5 cellular contexts compared by ENCODE assay signal in the genomic region with DNA sequence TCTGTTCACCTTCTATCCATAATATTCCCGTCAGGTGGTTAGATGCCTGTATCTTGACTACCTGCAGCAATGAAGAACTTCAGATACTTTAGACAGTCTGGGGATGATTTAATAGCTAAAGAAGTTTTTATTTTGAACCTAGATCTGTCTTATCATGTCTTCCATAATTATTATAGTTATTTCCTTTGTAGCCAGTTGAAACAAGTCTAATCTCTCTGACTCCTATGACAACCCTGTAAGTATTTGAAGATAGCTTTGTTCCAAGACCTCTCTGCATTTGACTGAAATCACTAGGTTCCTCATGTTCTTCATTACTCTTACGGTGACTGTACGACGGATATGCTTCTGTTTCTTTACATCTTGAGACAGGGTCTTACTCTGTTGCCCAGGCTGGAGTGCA.
"Had no signal": no experiment of that assay in that cellular context is flagged by ENCODE, and none has a peak within 500 bp of the region (broad histone marks: within the 10 kb centered on the region; RNA-seq: fewer than 3 reads in every experiment).

No MANE protein-coding gene starts in this region.

- ATAC-seq: GM23338, K562 had no signal

- H3K4me1 Mint-ChIP-seq: GM23338, H9 had no signal

- H2AFZ ChIP-seq: GM23338 had no signal

- H3K9me3 Mint-ChIP-seq: GM23338, H9 had no signal

- H3K27ac Mint-ChIP-seq: GM23338 had no signal

- H3K4me3 ChIP-seq: GM23338, K562 had no signal

- DNase-seq: H9, HCEC 1CT, IMR-90 had no signal

- H3K4me3 Mint-ChIP-seq: GM23338, H9 had no signal

- H3K4me2 ChIP-seq: GM23338 had no signal
